ENCODE assay signal across 7 cellular contexts in the genomic region with DNA sequence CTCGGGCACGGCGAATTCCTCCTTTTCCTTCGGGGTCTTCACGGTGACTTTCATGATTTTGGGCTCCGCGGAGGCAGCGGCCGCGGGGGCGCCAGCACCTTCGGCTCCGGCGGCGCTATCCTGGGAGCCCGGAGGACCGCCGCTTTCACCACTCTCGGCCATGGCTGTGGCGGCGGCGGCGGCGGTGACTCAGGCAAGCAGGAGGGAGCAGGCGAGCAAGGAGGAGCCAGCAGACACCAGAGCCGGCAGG. TPM values are rescaled to one million over a fixed set of nuclear protein-coding genes. Genes with fewer than 3 reads are reported as not detected.
A peak's percentile ranks its signal among the peaks of the same experiment; 100 is the strongest.
DNase-seq lines count a peak whose midpoint lies in the region; ATAC-seq and TF ChIP-seq lines count a peak whose summit lies in the region.

No MANE protein-coding gene starts in this region.

- H3K4me1 ChIP-seq in heart right ventricle: peaks cover 0 to 50% (median 39%) of the 10 kb centered on the region in 9 donors

- intact Hi-C loops in heart right ventricle (cut with DNase I): loop anchor here in 5 of 10 donors (5.0 to 10.0 kb wide), 3 partner anchors 53 to 490 kb away; partner anchors contain the start of gene IDNK (in 4 of the 5)

- peaks cover 0 to 7% (median 0%) of the 10 kb centered on the region in 11 donors for H3K9me3 ChIP-seq in heart right ventricle

- no peaks in the 10 kb centered on the region for H3K27me3 ChIP-seq in H7 (ENCODE audit: control insufficient read depth, insufficient read depth, low read length)
- H3K27me3 ChIP-seq in heart right ventricle: no peaks in the 10 kb centered on the region

- no peaks in the 10 kb centered on the region; the same call in 1 of the 2 replicates for H3K36me3 ChIP-seq in H7 (replicated peaks; ENCODE audit: control insufficient read depth, insufficient read depth, low read length)
- peaks cover 0 to 5% (median 0%) of the 10 kb centered on the region in 9 donors for H3K36me3 ChIP-seq in heart right ventricle

- no peak for TF ChIP-seq POLR2A in GM18505 (IDR thresholded peaks at IDR 0.05; ENCODE audit: borderline replicate concordance, extremely low read depth, insufficient read depth, insufficient read length)

- TF ChIP-seq CTCF in LNCaP clone FGC (IDR thresholded peaks at IDR 0.05; ENCODE audit: control insufficient read depth, extremely low read depth, insufficient read depth): no peak
- TF ChIP-seq CTCF in heart right ventricle (IDR thresholded peaks at IDR 0.05): no peak

- DNase-seq in H7: no peak
- DNase-seq in LNCaP clone FGC (ENCODE audit: low read depth): no peak
- DNase-seq in activated naive CD4-positive, alpha-beta T cell (lab: John Stamatoyannopoulos, UW): peak in 3 of 4 experiments; percentile 69 to 73 (median 72)
- DNase-seq in heart right ventricle: no peak
- DNase-seq in skeletal muscle cell (ENCODE audit: low read depth): no peak
- DNase-seq in NAMALWA (ENCODE audit: low spot score): no peak

- H3K4me3 ChIP-seq in H7 (ENCODE audit: insufficient read depth, low read depth, low read length): peak overlapping the region; percentile 100
- H3K4me3 ChIP-seq in LNCaP clone FGC (ENCODE audit: low read depth, low read length): peak overlapping the region; percentile 73
- peak overlapping the region; percentile 73 to 99 (median 95) for H3K4me3 ChIP-seq in heart right ventricle
- peak overlapping the region; percentile 82 for H3K4me3 ChIP-seq in skeletal muscle cell (ENCODE audit: low read depth, low read length)

- peak overlapping the region; percentile 94 to 99 (median 96) for H3K27ac ChIP-seq in heart right ventricle

- ATAC-seq in GM18505 (IDR thresholded peaks at IDR 0.05; ENCODE audit: unreplicated experiment) (peak; percentile 42), heart right ventricle (peak; percentile 57 to 91 (median 64))

- WGBS in heart right ventricle, 2 donors: 0% methylated on average over 26 of the region's 26 CpGs

RNA-seq across cellular contexts. Expression of gene UBQLN1, which starts 0.3 kb away (rescaled TPM):
- 126 and 152 TPM in 2 replicates for total RNA-seq in H7 (2014; rRNA removed; shearing (Covaris generic))
- total RNA-seq in heart right ventricle: 100 to 1,000 TPM in 5 of 10 donors, 10 to 100 TPM in 5; 86.1 to 123 (median 99.2) TPM
- 10 to 100 TPM; 20.2 to 43.7 TPM for polyA plus RNA-seq in heart right ventricle

Comparison
In these comparisons a context has a peak if more than half of its experiments do, and no peak if none do; other contexts are left out.
1. DNase-seq: peak in activated naive CD4-positive, alpha-beta T cell (3 of 4); none in H7 (single experiment), LNCaP clone FGC (single experiment), heart right ventricle (0 of 2), skeletal muscle cell (single experiment) and NAMALWA (single experiment).
2. Peak in every context shown above with its lines, with median percentiles within 50 percentile points of each other: H3K4me3 ChIP-seq.